19 cellular contexts compared by ENCODE assay signal in the genomic region with DNA sequence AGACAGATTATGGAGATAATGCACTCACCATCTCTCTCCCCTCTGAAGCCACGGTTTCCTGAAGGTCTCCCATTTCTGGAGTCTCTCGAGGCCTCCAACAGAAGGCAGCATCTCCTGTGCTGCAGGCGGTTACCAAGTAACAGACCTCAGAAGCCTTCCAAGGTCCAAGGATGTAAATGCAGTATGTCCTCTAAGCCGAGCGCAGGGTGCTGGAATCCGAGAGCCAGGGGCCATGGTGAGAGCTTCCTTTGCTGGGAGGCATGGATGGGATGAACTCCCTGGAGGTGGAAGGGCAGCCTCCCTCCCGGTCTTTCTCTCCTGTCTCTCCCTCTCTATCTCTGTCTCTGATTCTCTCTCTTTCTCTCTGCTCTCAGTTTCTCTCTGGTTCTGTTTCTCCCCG.
"Had no signal": no experiment of that assay in that cellular context is flagged by ENCODE, and none has a peak within 500 bp of the region (broad histone marks: within the 10 kb centered on the region; RNA-seq: fewer than 3 reads in every experiment).

No MANE protein-coding gene starts in this region.

- H3K4me1 Mint-ChIP-seq: activated naive CD4-positive, alpha-beta T cell treated with anti-CD3 and anti-CD28 coated beads, Interleukin-2, amount 10 ng/mL, durations not matched to agents 7 days and 5 days; stimulated activated naive CD8-positive, alpha-beta T cell treated with anti-CD3 and anti-CD28 coated beads, Interleukin-15, amount 100 ng/mL, for 72 hours had no signal

- H3K36me3 ChIP-seq: lower lobe of right lung, tibial artery had no signal

- H3K4me1 ChIP-seq: lower lobe of right lung, tibial artery had no signal

- H3K4me3 Mint-ChIP-seq: activated naive CD4-positive, alpha-beta T cell treated with anti-CD3 and anti-CD28 coated beads, Interleukin-2, amount 10 ng/mL, durations not matched to agents 7 days and 5 days; activated T-cell treated with anti-CD3 and anti-CD28 coated beads, Interleukin-2, amount 50 U/mL, for 72 hours; naive thymus-derived CD4-positive, alpha-beta T cell; stimulated activated naive CD8-positive, alpha-beta T cell treated with anti-CD3 and anti-CD28 coated beads, Interleukin-15, amount 100 ng/mL, for 72 hours; T-helper 1 cell treated with Interleukin-12 subunit alpha and Interleukin-12 subunit beta and Interleukin-4 antibody, amounts not matched to agents 30 μg/mL and 1 μg/mL, for 36 hours had no signal

- H3K4me3 ChIP-seq: lower lobe of right lung, tibial artery had no signal

- DNase-seq: activated CD4-positive, alpha-beta T cell treated with anti-CD3 and anti-CD28 coated beads for 4 hours; activated CD4-positive, alpha-beta T cell treated with anti-CD3 and anti-CD28 coated beads, Interleukin-2, amount 50 U/mL, for 48 hours; activated CD4-positive, CD25-positive, alpha-beta regulatory T cell; activated effector memory CD4-positive, alpha-beta T cell treated with anti-CD3 and anti-CD28 coated beads, Interleukin-2, amount 50 U/mL, for 16 hours; activated naive CD4-positive, alpha-beta T cell treated with anti-CD3 and anti-CD28 coated beads, Interleukin-2, amount 10 ng/mL, durations not matched to agents 7 days and 5 days; activated T-cell treated with anti-CD3 and anti-CD28 coated beads, Interleukin-2, amount 50 U/mL, for 72 hours; amygdala; cerebellar nuclear complex; cortex of kidney; foreskin fibroblast; hippocampal formation; lower lobe of right lung; naive thymus-derived CD4-positive, alpha-beta T cell; stimulated activated CD4-positive, alpha-beta T cell treated with anti-CD3 and anti-CD28 coated beads, Interleukin-4, amount 100 ng/mL, for 24 hours; stimulated activated naive CD8-positive, alpha-beta T cell treated with anti-CD3 and anti-CD28 coated beads, Interleukin-15, amount 100 ng/mL, for 72 hours had no signal

- H3K27ac Mint-ChIP-seq: activated naive CD4-positive, alpha-beta T cell treated with anti-CD3 and anti-CD28 coated beads, Interleukin-2, amount 10 ng/mL, durations not matched to agents 7 days and 5 days; activated T-cell treated with anti-CD3 and anti-CD28 coated beads, Interleukin-2, amount 50 U/mL, for 72 hours; naive thymus-derived CD4-positive, alpha-beta T cell; progenitor cell of endocrine pancreas; T-helper 1 cell treated with Interleukin-12 subunit alpha and Interleukin-12 subunit beta and Interleukin-4 antibody, amounts not matched to agents 30 μg/mL and 1 μg/mL, for 36 hours had no signal

- H3K9me3 ChIP-seq: lower lobe of right lung, tibial artery had no signal

- ATAC-seq: activated T-cell treated with anti-CD3 and anti-CD28 coated beads, Interleukin-2, amount 50 U/mL, for 72 hours; left colon; lower lobe of right lung; naive thymus-derived CD4-positive, alpha-beta T cell; stimulated activated naive CD8-positive, alpha-beta T cell treated with anti-CD3 and anti-CD28 coated beads, Interleukin-15, amount 100 ng/mL, for 72 hours had no signal

- H3K9me3 Mint-ChIP-seq: activated naive CD4-positive, alpha-beta T cell treated with anti-CD3 and anti-CD28 coated beads, Interleukin-2, amount 10 ng/mL, durations not matched to agents 7 days and 5 days; activated T-cell treated with anti-CD3 and anti-CD28 coated beads, Interleukin-2, amount 50 U/mL, for 72 hours; stimulated activated naive CD8-positive, alpha-beta T cell treated with anti-CD3 and anti-CD28 coated beads, Interleukin-15, amount 100 ng/mL, for 72 hours; T-helper 1 cell treated with Interleukin-12 subunit alpha and Interleukin-12 subunit beta and Interleukin-4 antibody, amounts not matched to agents 30 μg/mL and 1 μg/mL, for 36 hours had no signal

- H3K27ac ChIP-seq: lower lobe of right lung, tibial artery had no signal
